ENCODE assay signal across 13 cellular contexts in the genomic region with DNA sequence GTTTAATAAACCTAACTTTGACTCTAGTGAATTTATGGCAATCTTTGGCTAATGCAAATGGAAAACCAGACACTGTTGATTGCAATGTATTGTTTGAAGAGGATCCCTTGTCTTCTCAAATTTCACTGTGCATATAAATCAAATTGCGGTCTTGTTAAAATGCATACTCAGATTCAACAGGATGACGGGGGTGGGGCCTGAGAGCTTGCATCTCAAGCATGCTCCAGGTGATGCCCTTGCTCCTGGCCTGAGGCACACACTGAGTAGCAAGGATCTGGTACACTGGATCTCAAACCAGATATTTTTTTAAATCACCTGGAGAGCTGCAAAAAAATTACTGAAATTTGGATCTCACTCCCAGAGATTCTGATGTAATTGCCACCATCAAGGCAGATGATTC.
"Had no signal": no experiment of that assay in that cellular context is flagged by ENCODE, and none has a peak within 500 bp of the region (broad histone marks: within the 10 kb centered on the region; RNA-seq: fewer than 3 reads in every experiment).

No MANE protein-coding gene starts in this region.

- H3K36me3 ChIP-seq: left lung, upper lobe of left lung had no signal

- DNase-seq: activated CD4-positive, CD25-positive, alpha-beta regulatory T cell treated with anti-CD3 and anti-CD28 coated beads, Interleukin-2, amount 50 U/mL, for 72 hours; activated naive CD4-positive, alpha-beta T cell treated with anti-CD3 and anti-CD28 coated beads for 36 hours; left lung; naive thymus-derived CD8-positive, alpha-beta T cell; stimulated activated CD4-positive, alpha-beta T cell treated with anti-CD3 and anti-CD28 coated beads, Interleukin-1b, Interleukin-23, amount 100 ng/mL, for 48 hours; stimulated activated naive CD8-positive, alpha-beta T cell treated with anti-CD3 and anti-CD28 coated beads, Interleukin-15, amount 100 ng/mL, for 72 hours; T-helper 9 cell; testis; upper lobe of left lung had no signal

- H3K27ac Mint-ChIP-seq: activated naive CD4-positive, alpha-beta T cell treated with anti-CD3 and anti-CD28 coated beads for 36 hours; activated T-helper 17 cell treated with anti-CD3 and anti-CD28 coated beads, Interleukin-2, amount 50 U/mL, for 72 hours; naive thymus-derived CD8-positive, alpha-beta T cell had no signal

- H3K9me3 Mint-ChIP-seq: activated naive CD4-positive, alpha-beta T cell treated with anti-CD3 and anti-CD28 coated beads for 36 hours; activated T-helper 17 cell treated with anti-CD3 and anti-CD28 coated beads, Interleukin-2, amount 50 U/mL, for 72 hours; stimulated activated naive CD8-positive, alpha-beta T cell treated with anti-CD3 and anti-CD28 coated beads, Interleukin-15, amount 100 ng/mL, for 72 hours had no signal

- ATAC-seq: activated T-helper 17 cell treated with anti-CD3 and anti-CD28 coated beads, Interleukin-2, amount 50 U/mL, for 72 hours; esophagus mucosa; left lung; naive thymus-derived CD8-positive, alpha-beta T cell; stimulated activated naive CD8-positive, alpha-beta T cell treated with anti-CD3 and anti-CD28 coated beads, Interleukin-15, amount 100 ng/mL, for 72 hours had no signal

- H3K27me3 ChIP-seq: hepatocyte, left lung, testis, upper lobe of left lung had no signal

- H3K27ac ChIP-seq: hepatocyte, left lung, parathyroid adenoma, testis, upper lobe of left lung had no signal

- H3K4me1 ChIP-seq: left lung, parathyroid adenoma, testis, upper lobe of left lung had no signal

- H3K36me3 Mint-ChIP-seq: naive thymus-derived CD8-positive, alpha-beta T cell had no signal

- H3K9me3 ChIP-seq: left lung, testis, upper lobe of left lung had no signal

- H3K27me3 Mint-ChIP-seq: activated T-helper 17 cell treated with anti-CD3 and anti-CD28 coated beads, Interleukin-2, amount 50 U/mL, for 72 hours; naive thymus-derived CD8-positive, alpha-beta T cell; stimulated activated naive CD8-positive, alpha-beta T cell treated with anti-CD3 and anti-CD28 coated beads, Interleukin-15, amount 100 ng/mL, for 72 hours had no signal

- H3K4me3 ChIP-seq: hepatocyte, left lung, testis, upper lobe of left lung had no signal

- H3K4me3 Mint-ChIP-seq: activated naive CD4-positive, alpha-beta T cell treated with anti-CD3 and anti-CD28 coated beads for 36 hours; activated T-helper 17 cell treated with anti-CD3 and anti-CD28 coated beads, Interleukin-2, amount 50 U/mL, for 72 hours; naive thymus-derived CD8-positive, alpha-beta T cell; stimulated activated naive CD8-positive, alpha-beta T cell treated with anti-CD3 and anti-CD28 coated beads, Interleukin-15, amount 100 ng/mL, for 72 hours had no signal

- H3K4me1 Mint-ChIP-seq: activated T-helper 17 cell treated with anti-CD3 and anti-CD28 coated beads, Interleukin-2, amount 50 U/mL, for 72 hours; naive thymus-derived CD8-positive, alpha-beta T cell; stimulated activated naive CD8-positive, alpha-beta T cell treated with anti-CD3 and anti-CD28 coated beads, Interleukin-15, amount 100 ng/mL, for 72 hours had no signal
